In the genomic region with DNA sequence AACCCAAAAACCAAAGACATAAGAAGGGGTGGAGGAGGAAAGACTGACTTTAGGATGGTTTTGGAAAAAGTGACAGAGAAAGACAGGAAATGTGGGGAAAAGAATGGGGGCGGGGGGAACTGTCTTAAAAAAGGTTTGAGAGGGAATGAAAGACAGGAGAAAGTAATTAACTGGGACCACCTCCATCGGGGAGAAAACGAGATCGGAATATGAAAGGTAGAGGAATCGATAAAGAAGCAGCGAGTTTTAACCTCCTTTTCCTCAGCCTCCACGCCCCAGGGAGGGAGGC, we compare ENCODE assay signal across 1 cellular context.
TF ChIP-seq lines count a peak whose summit lies in the region.

No MANE protein-coding gene starts in this region.

TF ChIP-seq in K562, 482 proteins besides CTCF, POLR2A, EP300 and RAD21 (continued from another document and continues in another):
- TF ChIP-seq, protein P1, sequence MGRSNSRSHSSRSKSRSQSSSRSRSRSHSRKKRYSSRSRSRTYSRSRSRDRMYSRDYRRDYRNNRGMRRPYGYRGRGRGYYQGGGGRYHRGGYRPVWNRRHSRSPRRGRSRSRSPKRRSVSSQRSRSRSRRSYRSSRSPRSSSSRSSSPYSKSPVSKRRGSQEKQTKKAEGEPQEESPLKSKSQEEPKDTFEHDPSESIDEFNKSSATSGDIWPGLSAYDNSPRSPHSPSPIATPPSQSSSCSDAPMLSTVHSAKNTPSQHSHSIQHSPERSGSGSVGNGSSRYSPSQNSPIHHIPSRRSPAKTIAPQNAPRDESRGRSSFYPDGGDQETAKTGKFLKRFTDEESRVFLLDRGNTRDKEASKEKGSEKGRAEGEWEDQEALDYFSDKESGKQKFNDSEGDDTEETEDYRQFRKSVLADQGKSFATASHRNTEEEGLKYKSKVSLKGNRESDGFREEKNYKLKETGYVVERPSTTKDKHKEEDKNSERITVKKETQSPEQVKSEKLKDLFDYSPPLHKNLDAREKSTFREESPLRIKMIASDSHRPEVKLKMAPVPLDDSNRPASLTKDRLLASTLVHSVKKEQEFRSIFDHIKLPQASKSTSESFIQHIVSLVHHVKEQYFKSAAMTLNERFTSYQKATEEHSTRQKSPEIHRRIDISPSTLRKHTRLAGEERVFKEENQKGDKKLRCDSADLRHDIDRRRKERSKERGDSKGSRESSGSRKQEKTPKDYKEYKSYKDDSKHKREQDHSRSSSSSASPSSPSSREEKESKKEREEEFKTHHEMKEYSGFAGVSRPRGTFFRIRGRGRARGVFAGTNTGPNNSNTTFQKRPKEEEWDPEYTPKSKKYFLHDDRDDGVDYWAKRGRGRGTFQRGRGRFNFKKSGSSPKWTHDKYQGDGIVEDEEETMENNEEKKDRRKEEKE (IDR thresholded peaks at IDR 0.05; ENCODE audit: borderline replicate concordance in 1 of 2, control insufficient read depth in 1 of 2, low read depth in 2 of 2, low read length in 1 of 2), result no peak
- TF ChIP-seq KAT7 (CRISPR knock-in tag; IDR thresholded peaks at IDR 0.05; ENCODE audit: borderline replicate concordance), result no peak
- no peak for TF ChIP-seq MYC (IDR thresholded peaks at IDR 0.05; ENCODE audit: low read depth, low read length)
- no peak for TF ChIP-seq MYC (CRISPR knock-in tag; IDR thresholded peaks at IDR 0.05; ENCODE audit: borderline replicate concordance, low read depth)
- TF ChIP-seq, protein P2, sequence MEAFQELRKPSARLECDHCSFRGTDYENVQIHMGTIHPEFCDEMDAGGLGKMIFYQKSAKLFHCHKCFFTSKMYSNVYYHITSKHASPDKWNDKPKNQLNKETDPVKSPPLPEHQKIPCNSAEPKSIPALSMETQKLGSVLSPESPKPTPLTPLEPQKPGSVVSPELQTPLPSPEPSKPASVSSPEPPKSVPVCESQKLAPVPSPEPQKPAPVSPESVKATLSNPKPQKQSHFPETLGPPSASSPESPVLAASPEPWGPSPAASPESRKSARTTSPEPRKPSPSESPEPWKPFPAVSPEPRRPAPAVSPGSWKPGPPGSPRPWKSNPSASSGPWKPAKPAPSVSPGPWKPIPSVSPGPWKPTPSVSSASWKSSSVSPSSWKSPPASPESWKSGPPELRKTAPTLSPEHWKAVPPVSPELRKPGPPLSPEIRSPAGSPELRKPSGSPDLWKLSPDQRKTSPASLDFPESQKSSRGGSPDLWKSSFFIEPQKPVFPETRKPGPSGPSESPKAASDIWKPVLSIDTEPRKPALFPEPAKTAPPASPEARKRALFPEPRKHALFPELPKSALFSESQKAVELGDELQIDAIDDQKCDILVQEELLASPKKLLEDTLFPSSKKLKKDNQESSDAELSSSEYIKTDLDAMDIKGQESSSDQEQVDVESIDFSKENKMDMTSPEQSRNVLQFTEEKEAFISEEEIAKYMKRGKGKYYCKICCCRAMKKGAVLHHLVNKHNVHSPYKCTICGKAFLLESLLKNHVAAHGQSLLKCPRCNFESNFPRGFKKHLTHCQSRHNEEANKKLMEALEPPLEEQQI (IDR thresholded peaks at IDR 0.05), result no peak
- no peak for TF ChIP-seq SRSF3 (IDR thresholded peaks at IDR 0.05; ENCODE audit: insufficient read depth, low read length)
- TF ChIP-seq KLF13 (tag; IDR thresholded peaks at IDR 0.05; ENCODE audit: borderline replicate concordance, low read depth), result no peak
- no peak for TF ChIP-seq SMC3 (conservative IDR thresholded peaks at IDR 0.05; ENCODE audit: insufficient read depth, low read depth, low read length)
- TF ChIP-seq DPF2 (IDR thresholded peaks at IDR 0.05), result no peak
- TF ChIP-seq, protein P3, sequence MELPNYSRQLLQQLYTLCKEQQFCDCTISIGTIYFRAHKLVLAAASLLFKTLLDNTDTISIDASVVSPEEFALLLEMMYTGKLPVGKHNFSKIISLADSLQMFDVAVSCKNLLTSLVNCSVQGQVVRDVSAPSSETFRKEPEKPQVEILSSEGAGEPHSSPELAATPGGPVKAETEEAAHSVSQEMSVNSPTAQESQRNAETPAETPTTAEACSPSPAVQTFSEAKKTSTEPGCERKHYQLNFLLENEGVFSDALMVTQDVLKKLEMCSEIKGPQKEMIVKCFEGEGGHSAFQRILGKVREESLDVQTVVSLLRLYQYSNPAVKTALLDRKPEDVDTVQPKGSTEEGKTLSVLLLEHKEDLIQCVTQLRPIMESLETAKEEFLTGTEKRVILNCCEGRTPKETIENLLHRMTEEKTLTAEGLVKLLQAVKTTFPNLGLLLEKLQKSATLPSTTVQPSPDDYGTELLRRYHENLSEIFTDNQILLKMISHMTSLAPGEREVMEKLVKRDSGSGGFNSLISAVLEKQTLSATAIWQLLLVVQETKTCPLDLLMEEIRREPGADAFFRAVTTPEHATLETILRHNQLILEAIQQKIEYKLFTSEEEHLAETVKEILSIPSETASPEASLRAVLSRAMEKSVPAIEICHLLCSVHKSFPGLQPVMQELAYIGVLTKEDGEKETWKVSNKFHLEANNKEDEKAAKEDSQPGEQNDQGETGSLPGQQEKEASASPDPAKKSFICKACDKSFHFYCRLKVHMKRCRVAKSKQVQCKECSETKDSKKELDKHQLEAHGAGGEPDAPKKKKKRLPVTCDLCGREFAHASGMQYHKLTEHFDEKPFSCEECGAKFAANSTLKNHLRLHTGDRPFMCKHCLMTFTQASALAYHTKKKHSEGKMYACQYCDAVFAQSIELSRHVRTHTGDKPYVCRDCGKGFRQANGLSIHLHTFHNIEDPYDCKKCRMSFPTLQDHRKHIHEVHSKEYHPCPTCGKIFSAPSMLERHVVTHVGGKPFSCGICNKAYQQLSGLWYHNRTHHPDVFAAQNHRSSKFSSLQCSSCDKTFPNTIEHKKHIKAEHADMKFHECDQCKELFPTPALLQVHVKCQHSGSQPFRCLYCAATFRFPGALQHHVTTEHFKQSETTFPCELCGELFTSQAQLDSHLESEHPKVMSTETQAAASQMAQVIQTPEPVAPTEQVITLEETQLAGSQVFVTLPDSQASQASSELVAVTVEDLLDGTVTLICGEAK (IDR thresholded peaks at IDR 0.05), result no peak
- TF ChIP-seq, protein P3 (CRISPR knock-in tag; IDR thresholded peaks at IDR 0.05), result no peak
- TF ChIP-seq, protein P4, sequence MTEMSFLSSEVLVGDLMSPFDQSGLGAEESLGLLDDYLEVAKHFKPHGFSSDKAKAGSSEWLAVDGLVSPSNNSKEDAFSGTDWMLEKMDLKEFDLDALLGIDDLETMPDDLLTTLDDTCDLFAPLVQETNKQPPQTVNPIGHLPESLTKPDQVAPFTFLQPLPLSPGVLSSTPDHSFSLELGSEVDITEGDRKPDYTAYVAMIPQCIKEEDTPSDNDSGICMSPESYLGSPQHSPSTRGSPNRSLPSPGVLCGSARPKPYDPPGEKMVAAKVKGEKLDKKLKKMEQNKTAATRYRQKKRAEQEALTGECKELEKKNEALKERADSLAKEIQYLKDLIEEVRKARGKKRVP (CRISPR knock-in tag; IDR thresholded peaks at IDR 0.05), result no peak
- TF ChIP-seq ERF (CRISPR knock-in tag; IDR thresholded peaks at IDR 0.05), result no peak
- TF ChIP-seq, protein P5, sequence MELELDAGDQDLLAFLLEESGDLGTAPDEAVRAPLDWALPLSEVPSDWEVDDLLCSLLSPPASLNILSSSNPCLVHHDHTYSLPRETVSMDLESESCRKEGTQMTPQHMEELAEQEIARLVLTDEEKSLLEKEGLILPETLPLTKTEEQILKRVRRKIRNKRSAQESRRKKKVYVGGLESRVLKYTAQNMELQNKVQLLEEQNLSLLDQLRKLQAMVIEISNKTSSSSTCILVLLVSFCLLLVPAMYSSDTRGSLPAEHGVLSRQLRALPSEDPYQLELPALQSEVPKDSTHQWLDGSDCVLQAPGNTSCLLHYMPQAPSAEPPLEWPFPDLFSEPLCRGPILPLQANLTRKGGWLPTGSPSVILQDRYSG (tag; conservative IDR thresholded peaks at IDR 0.05; ENCODE audit: low read depth), result no peak
- TF ChIP-seq, protein P6, sequence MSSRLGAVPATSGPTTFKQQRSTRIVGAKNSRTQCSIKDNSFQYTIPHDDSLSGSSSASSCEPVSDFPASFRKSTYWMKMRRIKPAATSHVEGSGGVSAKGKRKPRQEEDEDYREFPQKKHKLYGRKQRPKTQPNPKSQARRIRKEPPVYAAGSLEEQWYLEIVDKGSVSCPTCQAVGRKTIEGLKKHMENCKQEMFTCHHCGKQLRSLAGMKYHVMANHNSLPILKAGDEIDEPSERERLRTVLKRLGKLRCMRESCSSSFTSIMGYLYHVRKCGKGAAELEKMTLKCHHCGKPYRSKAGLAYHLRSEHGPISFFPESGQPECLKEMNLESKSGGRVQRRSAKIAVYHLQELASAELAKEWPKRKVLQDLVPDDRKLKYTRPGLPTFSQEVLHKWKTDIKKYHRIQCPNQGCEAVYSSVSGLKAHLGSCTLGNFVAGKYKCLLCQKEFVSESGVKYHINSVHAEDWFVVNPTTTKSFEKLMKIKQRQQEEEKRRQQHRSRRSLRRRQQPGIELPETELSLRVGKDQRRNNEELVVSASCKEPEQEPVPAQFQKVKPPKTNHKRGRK (tag; IDR thresholded peaks at IDR 0.05), result peak; percentile 51; the same call in 1 of the 2 replicates
- no peak for TF ChIP-seq PURB (CRISPR knock-in tag; IDR thresholded peaks at IDR 0.05; ENCODE audit: low read depth)
- TF ChIP-seq ZNF184 (CRISPR knock-in tag; IDR thresholded peaks at IDR 0.05), result no peak
- TF ChIP-seq BCOR (IDR thresholded peaks at IDR 0.05), result 0 out of 2 replicates have a peak, but pooled peaks have one; percentile 7
- no peak for TF ChIP-seq GABPB1 (CRISPR knock-in tag; IDR thresholded peaks at IDR 0.05)
- TF ChIP-seq MTA1 (IDR thresholded peaks at IDR 0.05; ENCODE audit: borderline replicate concordance), result 0 out of 2 replicates have a peak, but pooled peaks have one; percentile 66
- no peak for TF ChIP-seq RFX7 (CRISPR knock-in tag; IDR thresholded peaks at IDR 0.05)
- TF ChIP-seq, protein P7, sequence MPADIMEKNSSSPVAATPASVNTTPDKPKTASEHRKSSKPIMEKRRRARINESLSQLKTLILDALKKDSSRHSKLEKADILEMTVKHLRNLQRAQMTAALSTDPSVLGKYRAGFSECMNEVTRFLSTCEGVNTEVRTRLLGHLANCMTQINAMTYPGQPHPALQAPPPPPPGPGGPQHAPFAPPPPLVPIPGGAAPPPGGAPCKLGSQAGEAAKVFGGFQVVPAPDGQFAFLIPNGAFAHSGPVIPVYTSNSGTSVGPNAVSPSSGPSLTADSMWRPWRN (IDR thresholded peaks at IDR 0.05; ENCODE audit: low read depth), result 0 out of 2 replicates have a peak, but pooled peaks have one; percentile 26
- TF ChIP-seq ZNF175 (CRISPR knock-in tag; IDR thresholded peaks at IDR 0.05; ENCODE audit: low read depth), result no peak
- peak; percentile 32 for TF ChIP-seq BRD9 (IDR thresholded peaks at IDR 0.05; ENCODE audit: low read depth, partially characterized antibody)
- TF ChIP-seq SETDB1 (IDR thresholded peaks at IDR 0.05; ENCODE audit: low read length), result no peak
- TF ChIP-seq HEY1 (CRISPR knock-in tag; IDR thresholded peaks at IDR 0.05; ENCODE audit: borderline replicate concordance), result no peak
- TF ChIP-seq HNRNPLL (IDR thresholded peaks at IDR 0.05; ENCODE audit: low read depth, low read length, poor library complexity, severe bottlenecking), result no peak
- TF ChIP-seq, protein P8, sequence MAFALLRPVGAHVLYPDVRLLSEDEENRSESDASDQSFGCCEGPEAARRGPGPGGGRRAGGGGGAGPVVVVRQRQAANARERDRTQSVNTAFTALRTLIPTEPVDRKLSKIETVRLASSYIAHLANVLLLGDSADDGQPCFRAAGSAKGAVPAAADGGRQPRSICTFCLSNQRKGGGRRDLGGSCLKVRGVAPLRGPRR (CRISPR knock-in tag; IDR thresholded peaks at IDR 0.05), result no peak
- no peak for TF ChIP-seq CBX2 (IDR thresholded peaks at IDR 0.05; ENCODE audit: insufficient read depth, low read length, poor library complexity, severe bottlenecking)
- TF ChIP-seq RBM34 (IDR thresholded peaks at IDR 0.05; ENCODE audit: borderline replicate concordance, insufficient read depth, low read length), result no peak
- TF ChIP-seq ZNF431 (CRISPR knock-in tag; IDR thresholded peaks at IDR 0.05), result no peak
- TF ChIP-seq, protein P9, sequence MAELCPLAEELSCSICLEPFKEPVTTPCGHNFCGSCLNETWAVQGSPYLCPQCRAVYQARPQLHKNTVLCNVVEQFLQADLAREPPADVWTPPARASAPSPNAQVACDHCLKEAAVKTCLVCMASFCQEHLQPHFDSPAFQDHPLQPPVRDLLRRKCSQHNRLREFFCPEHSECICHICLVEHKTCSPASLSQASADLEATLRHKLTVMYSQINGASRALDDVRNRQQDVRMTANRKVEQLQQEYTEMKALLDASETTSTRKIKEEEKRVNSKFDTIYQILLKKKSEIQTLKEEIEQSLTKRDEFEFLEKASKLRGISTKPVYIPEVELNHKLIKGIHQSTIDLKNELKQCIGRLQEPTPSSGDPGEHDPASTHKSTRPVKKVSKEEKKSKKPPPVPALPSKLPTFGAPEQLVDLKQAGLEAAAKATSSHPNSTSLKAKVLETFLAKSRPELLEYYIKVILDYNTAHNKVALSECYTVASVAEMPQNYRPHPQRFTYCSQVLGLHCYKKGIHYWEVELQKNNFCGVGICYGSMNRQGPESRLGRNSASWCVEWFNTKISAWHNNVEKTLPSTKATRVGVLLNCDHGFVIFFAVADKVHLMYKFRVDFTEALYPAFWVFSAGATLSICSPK (IDR thresholded peaks at IDR 0.05; ENCODE audit: borderline replicate concordance), result no peak
- no peak for TF ChIP-seq POLR2AphosphoS5 (IDR thresholded peaks at IDR 0.05; ENCODE audit: control insufficient read depth, insufficient read depth, low read depth, low read length)
